In genomic region chr3:123584988-123585937, GRCh38 we compare ENCODE assay signal across 1 cellular context.
A peak's percentile ranks its signal among the peaks of the same experiment; 100 is the strongest.
TF ChIP-seq lines count a peak whose summit lies in the region.

Gene HACD2 (minus strand): TSS chr3:123585053. CDS start chr3:123585027, 26 bp downstream.

TF ChIP-seq in K562, 482 proteins besides CTCF, POLR2A, EP300 and RAD21 (continued from another document and continues in another):
- TF ChIP-seq, protein P1, sequence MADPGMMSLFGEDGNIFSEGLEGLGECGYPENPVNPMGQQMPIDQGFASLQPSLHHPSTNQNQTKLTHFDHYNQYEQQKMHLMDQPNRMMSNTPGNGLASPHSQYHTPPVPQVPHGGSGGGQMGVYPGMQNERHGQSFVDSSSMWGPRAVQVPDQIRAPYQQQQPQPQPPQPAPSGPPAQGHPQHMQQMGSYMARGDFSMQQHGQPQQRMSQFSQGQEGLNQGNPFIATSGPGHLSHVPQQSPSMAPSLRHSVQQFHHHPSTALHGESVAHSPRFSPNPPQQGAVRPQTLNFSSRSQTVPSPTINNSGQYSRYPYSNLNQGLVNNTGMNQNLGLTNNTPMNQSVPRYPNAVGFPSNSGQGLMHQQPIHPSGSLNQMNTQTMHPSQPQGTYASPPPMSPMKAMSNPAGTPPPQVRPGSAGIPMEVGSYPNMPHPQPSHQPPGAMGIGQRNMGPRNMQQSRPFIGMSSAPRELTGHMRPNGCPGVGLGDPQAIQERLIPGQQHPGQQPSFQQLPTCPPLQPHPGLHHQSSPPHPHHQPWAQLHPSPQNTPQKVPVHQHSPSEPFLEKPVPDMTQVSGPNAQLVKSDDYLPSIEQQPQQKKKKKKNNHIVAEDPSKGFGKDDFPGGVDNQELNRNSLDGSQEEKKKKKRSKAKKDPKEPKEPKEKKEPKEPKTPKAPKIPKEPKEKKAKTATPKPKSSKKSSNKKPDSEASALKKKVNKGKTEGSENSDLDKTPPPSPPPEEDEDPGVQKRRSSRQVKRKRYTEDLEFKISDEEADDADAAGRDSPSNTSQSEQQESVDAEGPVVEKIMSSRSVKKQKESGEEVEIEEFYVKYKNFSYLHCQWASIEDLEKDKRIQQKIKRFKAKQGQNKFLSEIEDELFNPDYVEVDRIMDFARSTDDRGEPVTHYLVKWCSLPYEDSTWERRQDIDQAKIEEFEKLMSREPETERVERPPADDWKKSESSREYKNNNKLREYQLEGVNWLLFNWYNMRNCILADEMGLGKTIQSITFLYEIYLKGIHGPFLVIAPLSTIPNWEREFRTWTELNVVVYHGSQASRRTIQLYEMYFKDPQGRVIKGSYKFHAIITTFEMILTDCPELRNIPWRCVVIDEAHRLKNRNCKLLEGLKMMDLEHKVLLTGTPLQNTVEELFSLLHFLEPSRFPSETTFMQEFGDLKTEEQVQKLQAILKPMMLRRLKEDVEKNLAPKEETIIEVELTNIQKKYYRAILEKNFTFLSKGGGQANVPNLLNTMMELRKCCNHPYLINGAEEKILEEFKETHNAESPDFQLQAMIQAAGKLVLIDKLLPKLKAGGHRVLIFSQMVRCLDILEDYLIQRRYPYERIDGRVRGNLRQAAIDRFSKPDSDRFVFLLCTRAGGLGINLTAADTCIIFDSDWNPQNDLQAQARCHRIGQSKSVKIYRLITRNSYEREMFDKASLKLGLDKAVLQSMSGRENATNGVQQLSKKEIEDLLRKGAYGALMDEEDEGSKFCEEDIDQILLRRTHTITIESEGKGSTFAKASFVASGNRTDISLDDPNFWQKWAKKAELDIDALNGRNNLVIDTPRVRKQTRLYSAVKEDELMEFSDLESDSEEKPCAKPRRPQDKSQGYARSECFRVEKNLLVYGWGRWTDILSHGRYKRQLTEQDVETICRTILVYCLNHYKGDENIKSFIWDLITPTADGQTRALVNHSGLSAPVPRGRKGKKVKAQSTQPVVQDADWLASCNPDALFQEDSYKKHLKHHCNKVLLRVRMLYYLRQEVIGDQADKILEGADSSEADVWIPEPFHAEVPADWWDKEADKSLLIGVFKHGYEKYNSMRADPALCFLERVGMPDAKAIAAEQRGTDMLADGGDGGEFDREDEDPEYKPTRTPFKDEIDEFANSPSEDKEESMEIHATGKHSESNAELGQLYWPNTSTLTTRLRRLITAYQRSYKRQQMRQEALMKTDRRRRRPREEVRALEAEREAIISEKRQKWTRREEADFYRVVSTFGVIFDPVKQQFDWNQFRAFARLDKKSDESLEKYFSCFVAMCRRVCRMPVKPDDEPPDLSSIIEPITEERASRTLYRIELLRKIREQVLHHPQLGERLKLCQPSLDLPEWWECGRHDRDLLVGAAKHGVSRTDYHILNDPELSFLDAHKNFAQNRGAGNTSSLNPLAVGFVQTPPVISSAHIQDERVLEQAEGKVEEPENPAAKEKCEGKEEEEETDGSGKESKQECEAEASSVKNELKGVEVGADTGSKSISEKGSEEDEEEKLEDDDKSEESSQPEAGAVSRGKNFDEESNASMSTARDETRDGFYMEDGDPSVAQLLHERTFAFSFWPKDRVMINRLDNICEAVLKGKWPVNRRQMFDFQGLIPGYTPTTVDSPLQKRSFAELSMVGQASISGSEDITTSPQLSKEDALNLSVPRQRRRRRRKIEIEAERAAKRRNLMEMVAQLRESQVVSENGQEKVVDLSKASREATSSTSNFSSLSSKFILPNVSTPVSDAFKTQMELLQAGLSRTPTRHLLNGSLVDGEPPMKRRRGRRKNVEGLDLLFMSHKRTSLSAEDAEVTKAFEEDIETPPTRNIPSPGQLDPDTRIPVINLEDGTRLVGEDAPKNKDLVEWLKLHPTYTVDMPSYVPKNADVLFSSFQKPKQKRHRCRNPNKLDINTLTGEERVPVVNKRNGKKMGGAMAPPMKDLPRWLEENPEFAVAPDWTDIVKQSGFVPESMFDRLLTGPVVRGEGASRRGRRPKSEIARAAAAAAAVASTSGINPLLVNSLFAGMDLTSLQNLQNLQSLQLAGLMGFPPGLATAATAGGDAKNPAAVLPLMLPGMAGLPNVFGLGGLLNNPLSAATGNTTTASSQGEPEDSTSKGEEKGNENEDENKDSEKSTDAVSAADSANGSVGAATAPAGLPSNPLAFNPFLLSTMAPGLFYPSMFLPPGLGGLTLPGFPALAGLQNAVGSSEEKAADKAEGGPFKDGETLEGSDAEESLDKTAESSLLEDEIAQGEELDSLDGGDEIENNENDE (IDR thresholded peaks at IDR 0.05; ENCODE audit: low read depth, low read length): no peak
- TF ChIP-seq, protein P2, sequence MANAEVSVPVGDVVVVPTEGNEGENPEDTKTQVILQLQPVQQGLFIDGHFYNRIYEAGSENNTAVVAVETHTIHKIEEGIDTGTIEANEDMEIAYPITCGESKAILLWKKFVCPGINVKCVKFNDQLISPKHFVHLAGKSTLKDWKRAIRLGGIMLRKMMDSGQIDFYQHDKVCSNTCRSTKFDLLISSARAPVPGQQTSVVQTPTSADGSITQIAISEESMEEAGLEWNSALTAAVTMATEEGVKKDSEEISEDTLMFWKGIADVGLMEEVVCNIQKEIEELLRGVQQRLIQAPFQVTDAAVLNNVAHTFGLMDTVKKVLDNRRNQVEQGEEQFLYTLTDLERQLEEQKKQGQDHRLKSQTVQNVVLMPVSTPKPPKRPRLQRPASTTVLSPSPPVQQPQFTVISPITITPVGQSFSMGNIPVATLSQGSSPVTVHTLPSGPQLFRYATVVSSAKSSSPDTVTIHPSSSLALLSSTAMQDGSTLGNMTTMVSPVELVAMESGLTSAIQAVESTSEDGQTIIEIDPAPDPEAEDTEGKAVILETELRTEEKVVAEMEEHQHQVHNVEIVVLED (CRISPR knock-in tag; IDR thresholded peaks at IDR 0.05): 0 out of 2 replicates have a peak, but pooled peaks have one; percentile 33
- TF ChIP-seq RBM14 (IDR thresholded peaks at IDR 0.05; ENCODE audit: borderline replicate concordance, insufficient read depth, low read depth, low read length) (no peak), DIDO1 (tag; IDR thresholded peaks at IDR 0.05; ENCODE audit: low read depth) (peak; percentile 89), MED1 (CRISPR knock-in tag; IDR thresholded peaks at IDR 0.05; ENCODE audit: borderline replicate concordance) (no peak), MNT (conservative IDR thresholded peaks at IDR 0.05) (peak; percentile 50 to 66), NONO (IDR thresholded peaks at IDR 0.05; ENCODE audit: low read depth in 2 of 2, low read length in 1 of 2) (no peak), TAF15 (IDR thresholded peaks at IDR 0.05; ENCODE audit: low read depth, low read length) (no peak), MTF1 (CRISPR knock-in tag; IDR thresholded peaks at IDR 0.05; ENCODE audit: borderline replicate concordance) (no peak), KLF13 (tag; IDR thresholded peaks at IDR 0.05; ENCODE audit: borderline replicate concordance, low read depth) (no peak; the same call in 1 of the 2 replicates), ZNF197 (CRISPR knock-in tag; IDR thresholded peaks at IDR 0.05; ENCODE audit: low read depth) (peak; percentile 97), OTX1 (CRISPR knock-in tag; IDR thresholded peaks at IDR 0.05) (no peak), ZNF174 (CRISPR knock-in tag; IDR thresholded peaks at IDR 0.05) (no peak), SRF (CRISPR knock-in tag; IDR thresholded peaks at IDR 0.05) (no peak), RCOR1 (IDR thresholded peaks at IDR 0.05; ENCODE audit: borderline replicate concordance in 1 of 2, low read depth in 2 of 2, low read length in 2 of 2) (0 out of 4 replicates have a peak, but pooled peaks of 1 of the 2 experiments have one; percentile 10), ETV1 (tag; conservative IDR thresholded peaks at IDR 0.05; ENCODE audit: low read depth) (peak; percentile 27; the same call in 1 of the 2 replicates), XRCC5 (IDR thresholded peaks at IDR 0.05; ENCODE audit: low read depth, low read length) (no peak), CSDE1 (IDR thresholded peaks at IDR 0.05) (peak in 1 of 2 experiments; percentile 99; a peak in 2 of 4 replicates), ARNT (IDR thresholded peaks at IDR 0.05) (peak in 1 of 2 experiments; percentile 98; a peak in 2 of 4 replicates), CCNT2 (IDR thresholded peaks at IDR 0.05; ENCODE audit: borderline replicate concordance, extremely low read depth, insufficient read length, low read depth, low read length) (peak; percentile 34), PBX2 (CRISPR knock-in tag; IDR thresholded peaks at IDR 0.05; ENCODE audit: low read depth) (no peak), PBX2 (tag; conservative IDR thresholded peaks at IDR 0.05; ENCODE audit: low read depth) (no peak), FOXK2 (conservative IDR thresholded peaks at IDR 0.05 in 1 of 2, IDR thresholded peaks at IDR 0.05 in 1 of 2; ENCODE audit: low read depth in 2 of 2) (peak; percentile 52 to 80; a peak in 3 of 4 replicates), NBN (IDR thresholded peaks at IDR 0.05; ENCODE audit: low read depth) (peak; percentile 66)
- TF ChIP-seq, protein P3, sequence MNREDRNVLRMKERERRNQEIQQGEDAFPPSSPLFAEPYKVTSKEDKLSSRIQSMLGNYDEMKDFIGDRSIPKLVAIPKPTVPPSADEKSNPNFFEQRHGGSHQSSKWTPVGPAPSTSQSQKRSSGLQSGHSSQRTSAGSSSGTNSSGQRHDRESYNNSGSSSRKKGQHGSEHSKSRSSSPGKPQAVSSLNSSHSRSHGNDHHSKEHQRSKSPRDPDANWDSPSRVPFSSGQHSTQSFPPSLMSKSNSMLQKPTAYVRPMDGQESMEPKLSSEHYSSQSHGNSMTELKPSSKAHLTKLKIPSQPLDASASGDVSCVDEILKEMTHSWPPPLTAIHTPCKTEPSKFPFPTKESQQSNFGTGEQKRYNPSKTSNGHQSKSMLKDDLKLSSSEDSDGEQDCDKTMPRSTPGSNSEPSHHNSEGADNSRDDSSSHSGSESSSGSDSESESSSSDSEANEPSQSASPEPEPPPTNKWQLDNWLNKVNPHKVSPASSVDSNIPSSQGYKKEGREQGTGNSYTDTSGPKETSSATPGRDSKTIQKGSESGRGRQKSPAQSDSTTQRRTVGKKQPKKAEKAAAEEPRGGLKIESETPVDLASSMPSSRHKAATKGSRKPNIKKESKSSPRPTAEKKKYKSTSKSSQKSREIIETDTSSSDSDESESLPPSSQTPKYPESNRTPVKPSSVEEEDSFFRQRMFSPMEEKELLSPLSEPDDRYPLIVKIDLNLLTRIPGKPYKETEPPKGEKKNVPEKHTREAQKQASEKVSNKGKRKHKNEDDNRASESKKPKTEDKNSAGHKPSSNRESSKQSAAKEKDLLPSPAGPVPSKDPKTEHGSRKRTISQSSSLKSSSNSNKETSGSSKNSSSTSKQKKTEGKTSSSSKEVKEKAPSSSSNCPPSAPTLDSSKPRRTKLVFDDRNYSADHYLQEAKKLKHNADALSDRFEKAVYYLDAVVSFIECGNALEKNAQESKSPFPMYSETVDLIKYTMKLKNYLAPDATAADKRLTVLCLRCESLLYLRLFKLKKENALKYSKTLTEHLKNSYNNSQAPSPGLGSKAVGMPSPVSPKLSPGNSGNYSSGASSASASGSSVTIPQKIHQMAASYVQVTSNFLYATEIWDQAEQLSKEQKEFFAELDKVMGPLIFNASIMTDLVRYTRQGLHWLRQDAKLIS (CRISPR knock-in tag; IDR thresholded peaks at IDR 0.05): no peak
- TF ChIP-seq, protein P4, sequence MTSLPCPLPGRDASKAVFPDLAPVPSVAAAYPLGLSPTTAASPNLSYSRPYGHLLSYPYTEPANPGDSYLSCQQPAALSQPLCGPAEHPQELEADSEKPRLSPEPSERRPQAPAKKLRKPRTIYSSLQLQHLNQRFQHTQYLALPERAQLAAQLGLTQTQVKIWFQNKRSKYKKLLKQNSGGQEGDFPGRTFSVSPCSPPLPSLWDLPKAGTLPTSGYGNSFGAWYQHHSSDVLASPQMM (CRISPR knock-in tag; IDR thresholded peaks at IDR 0.05): no peak
- TF ChIP-seq, protein P5, sequence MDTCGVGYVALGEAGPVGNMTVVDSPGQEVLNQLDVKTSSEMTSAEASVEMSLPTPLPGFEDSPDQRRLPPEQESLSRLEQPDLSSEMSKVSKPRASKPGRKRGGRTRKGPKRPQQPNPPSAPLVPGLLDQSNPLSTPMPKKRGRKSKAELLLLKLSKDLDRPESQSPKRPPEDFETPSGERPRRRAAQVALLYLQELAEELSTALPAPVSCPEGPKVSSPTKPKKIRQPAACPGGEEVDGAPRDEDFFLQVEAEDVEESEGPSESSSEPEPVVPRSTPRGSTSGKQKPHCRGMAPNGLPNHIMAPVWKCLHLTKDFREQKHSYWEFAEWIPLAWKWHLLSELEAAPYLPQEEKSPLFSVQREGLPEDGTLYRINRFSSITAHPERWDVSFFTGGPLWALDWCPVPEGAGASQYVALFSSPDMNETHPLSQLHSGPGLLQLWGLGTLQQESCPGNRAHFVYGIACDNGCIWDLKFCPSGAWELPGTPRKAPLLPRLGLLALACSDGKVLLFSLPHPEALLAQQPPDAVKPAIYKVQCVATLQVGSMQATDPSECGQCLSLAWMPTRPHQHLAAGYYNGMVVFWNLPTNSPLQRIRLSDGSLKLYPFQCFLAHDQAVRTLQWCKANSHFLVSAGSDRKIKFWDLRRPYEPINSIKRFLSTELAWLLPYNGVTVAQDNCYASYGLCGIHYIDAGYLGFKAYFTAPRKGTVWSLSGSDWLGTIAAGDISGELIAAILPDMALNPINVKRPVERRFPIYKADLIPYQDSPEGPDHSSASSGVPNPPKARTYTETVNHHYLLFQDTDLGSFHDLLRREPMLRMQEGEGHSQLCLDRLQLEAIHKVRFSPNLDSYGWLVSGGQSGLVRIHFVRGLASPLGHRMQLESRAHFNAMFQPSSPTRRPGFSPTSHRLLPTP (IDR thresholded peaks at IDR 0.05; ENCODE audit: borderline replicate concordance, extremely low read depth, insufficient read length): no peak
